ENCODE assay signal across 27 cellular contexts in the genomic region with DNA sequence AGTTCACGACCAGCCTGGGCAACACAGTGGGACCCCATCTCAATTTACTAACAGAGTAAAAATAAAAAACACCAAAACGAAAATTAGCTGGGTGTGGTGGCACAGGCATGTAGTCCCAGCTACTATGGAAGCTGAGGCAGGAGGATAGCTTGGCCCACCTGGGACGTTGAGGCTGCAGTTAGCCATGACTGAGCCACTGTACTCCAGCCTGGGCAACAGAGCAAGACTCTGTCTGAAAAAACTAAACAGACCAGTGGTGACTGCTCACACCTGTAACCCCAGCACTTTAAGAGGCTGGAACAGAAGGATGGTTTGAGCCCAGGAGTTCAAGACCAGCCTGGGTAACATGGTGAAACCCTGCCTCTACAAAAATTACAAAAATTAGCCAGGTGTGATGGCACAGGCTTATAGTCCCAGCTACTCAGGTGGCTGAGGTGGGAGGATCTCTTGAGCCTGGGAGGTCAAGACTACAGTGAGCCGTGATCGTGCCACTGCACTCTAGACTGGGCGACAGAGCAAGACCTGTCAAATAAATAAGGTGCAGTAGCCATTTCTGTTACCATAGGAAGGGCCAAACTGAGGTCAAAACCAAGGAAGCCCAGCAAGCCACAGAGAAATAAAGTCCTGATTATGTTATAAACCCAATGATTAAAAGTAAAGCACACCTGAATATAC. TPM values are rescaled to one million over a fixed set of nuclear protein-coding genes. Genes with fewer than 3 reads are reported as not detected.
DNase-seq lines count a peak whose midpoint lies in the region; ATAC-seq and TF ChIP-seq lines count a peak whose summit lies in the region.
"Had no signal": no experiment of that assay in that cellular context is flagged by ENCODE, and none has a peak within 500 bp of the region (broad histone marks: within the 10 kb centered on the region; RNA-seq: fewer than 3 reads in every experiment).

No MANE protein-coding gene starts in this region.

- H4K20me1 ChIP-seq in OCI-LY1 (ENCODE audit: insufficient read depth, low read length), result no peaks in the 10 kb centered on the region

- DNase-seq in activated naive CD8-positive, alpha-beta T cell treated with anti-CD3 and anti-CD28 coated beads, Interleukin-2, amount 10 ng/mL, durations not matched to agents 7 days and 5 days, result no peak
- DNase-seq in activated naive CD8-positive, alpha-beta T cell treated with anti-CD3 and anti-CD28 coated beads, Interleukin-2, amount 50 U/mL, for 24 hours, result no peak
- DNase-seq in endodermal cell (peak; percentile 28), sciatic nerve (ENCODE audit: low spot score) (peak; percentile 15), cerebellum (ENCODE audit: low spot score) (no peak), 8988T (no peak)
- DNase-seq: activated CD4-positive, alpha-beta T cell treated with anti-CD3 and anti-CD28 coated beads, Interleukin-2, amount 50 U/mL, for 48 hours; activated CD8-positive, alpha-beta memory T cell treated with anti-CD3 and anti-CD28 coated beads, Interleukin-2, amount 50 U/mL, for 48 hours; activated effector memory CD4-positive, alpha-beta T cell treated with Interleukin-2 at 50 U/mL for 16 hours; AML-193; effector CD4-positive, alpha-beta T cell; H7; IMR-90; mammary epithelial cell; NCI-H1048; NCI-H1694; NCI-H510A; PC-3; SHP77; sigmoid colon; stimulated activated CD4-positive, alpha-beta T cell treated with anti-CD3 and anti-CD28 coated beads, Interleukin-4, amount 100 ng/mL, for 4 hours; T-helper 9 cell; uterus had no signal

- TF ChIP-seq CTCF in OCI-LY1 (IDR thresholded peaks at IDR 0.05; ENCODE audit: low read length) (no peak), endodermal cell (conservative IDR thresholded peaks at IDR 0.05) (no peak)

- H3K4me1 ChIP-seq in OCI-LY1 (ENCODE audit: insufficient read depth, low read length, severe bottlenecking), result peaks cover 67% of the 10 kb centered on the region
- H3K4me1 ChIP-seq in endodermal cell (ENCODE audit: control insufficient read depth, insufficient read depth, low read length), result no peaks in the 10 kb centered on the region

- H3K27ac ChIP-seq in OCI-LY1 (ENCODE audit: low read depth, low read length, poor library complexity, severe bottlenecking), result peak overlapping the region; percentile 75
- no peak overlapping the region for H3K27ac ChIP-seq in endodermal cell (ENCODE audit: low read depth, low read length)
- H3K27ac ChIP-seq: sigmoid colon, uterus had no signal

- H3K9me3 ChIP-seq in OCI-LY1 (ENCODE audit: low read length), result no peaks in the 10 kb centered on the region
- H3K9me3 ChIP-seq in endodermal cell (ENCODE audit: control insufficient read depth, low read length), result no peaks in the 10 kb centered on the region
- H3K9me3 ChIP-seq: A549, sigmoid colon, uterus had no signal

- peak overlapping the region; percentile 38 for H3K27ac Mint-ChIP-seq in activated naive CD8-positive, alpha-beta T cell treated with anti-CD3 and anti-CD28 coated beads, Interleukin-2, amount 10 ng/mL, durations not matched to agents 7 days and 5 days
- no peak overlapping the region for H3K27ac Mint-ChIP-seq in activated naive CD8-positive, alpha-beta T cell treated with anti-CD3 and anti-CD28 coated beads, Interleukin-2, amount 50 U/mL, for 24 hours
- H3K27ac Mint-ChIP-seq in endodermal cell, result peak overlapping the region; percentile 10

- no peaks in the 10 kb centered on the region for H3K9me2 ChIP-seq in OCI-LY1 (ENCODE audit: low read depth, low read length)

- no peak for ATAC-seq in activated naive CD8-positive, alpha-beta T cell treated with anti-CD3 and anti-CD28 coated beads, Interleukin-2, amount 10 ng/mL, durations not matched to agents 7 days and 5 days (ENCODE audit: low read depth)
- no peak for ATAC-seq in activated naive CD8-positive, alpha-beta T cell treated with anti-CD3 and anti-CD28 coated beads, Interleukin-2, amount 50 U/mL, for 24 hours
- ATAC-seq in sciatic nerve (no peak), GM18502 (IDR thresholded peaks at IDR 0.05; ENCODE audit: poor library complexity, unreplicated experiment) (no peak)
- ATAC-seq: A549; PC-3; stimulated activated memory B cell treated with anti-CD40 and anti-IgM and Interleukin-4, amounts not matched to agents 10 μg/mL and 1 μg/mL and 100 μg/mL, for 72 hours had no signal

- 95 to 97% methylated on average over 5 to 6 of the region's 6 CpGs for WGBS in endodermal cell (ENCODE audit: insufficient coverage in 1 of 2, insufficient read length in 1 of 2), 2 experiments

- no peaks in the 10 kb centered on the region for H3K9me3 Mint-ChIP-seq in activated naive CD8-positive, alpha-beta T cell treated with anti-CD3 and anti-CD28 coated beads, Interleukin-2, amount 10 ng/mL, durations not matched to agents 7 days and 5 days
- H3K9me3 Mint-ChIP-seq in activated naive CD8-positive, alpha-beta T cell treated with anti-CD3 and anti-CD28 coated beads, Interleukin-2, amount 50 U/mL, for 24 hours, result no peaks in the 10 kb centered on the region
- no peaks in the 10 kb centered on the region for H3K9me3 Mint-ChIP-seq in endodermal cell
- H3K9me3 Mint-ChIP-seq: stimulated activated memory B cell treated with anti-CD40 and anti-IgM and Interleukin-4, amounts not matched to agents 10 μg/mL and 1 μg/mL and 100 μg/mL, for 72 hours had no signal

- no peak overlapping the region for H2AFZ ChIP-seq in OCI-LY1 (ENCODE audit: low read length)

- POLR2A ChIA-PET in activated naive CD8-positive, alpha-beta T cell treated with anti-CD3 and anti-CD28 coated beads, Interleukin-2, amount 10 ng/mL, durations not matched to agents 7 days and 5 days (lab: Charles Lee), result no interaction called here

- no peaks in the 10 kb centered on the region for H3F3A ChIP-seq in OCI-LY1 (ENCODE audit: insufficient read depth, low read length)

- H3K36me3 Mint-ChIP-seq in activated naive CD8-positive, alpha-beta T cell treated with anti-CD3 and anti-CD28 coated beads, Interleukin-2, amount 10 ng/mL, durations not matched to agents 7 days and 5 days, result peaks cover 28% of the 10 kb centered on the region
- H3K36me3 Mint-ChIP-seq in activated naive CD8-positive, alpha-beta T cell treated with anti-CD3 and anti-CD28 coated beads, Interleukin-2, amount 50 U/mL, for 24 hours (ENCODE audit: low read depth), result peaks cover 13% of the 10 kb centered on the region
- H3K36me3 Mint-ChIP-seq in endodermal cell (ENCODE audit: low read depth), result peaks cover 15% of the 10 kb centered on the region

- H3K27me3 Mint-ChIP-seq in activated naive CD8-positive, alpha-beta T cell treated with anti-CD3 and anti-CD28 coated beads, Interleukin-2, amount 10 ng/mL, durations not matched to agents 7 days and 5 days, result no peaks in the 10 kb centered on the region
- H3K27me3 Mint-ChIP-seq in activated naive CD8-positive, alpha-beta T cell treated with anti-CD3 and anti-CD28 coated beads, Interleukin-2, amount 50 U/mL, for 24 hours, result no peaks in the 10 kb centered on the region
- H3K27me3 Mint-ChIP-seq in endodermal cell (ENCODE audit: insufficient read depth), result no peaks in the 10 kb centered on the region
- H3K27me3 Mint-ChIP-seq: stimulated activated memory B cell treated with anti-CD40 and anti-IgM and Interleukin-4, amounts not matched to agents 10 μg/mL and 1 μg/mL and 100 μg/mL, for 72 hours had no signal

- H3K4me2 ChIP-seq in OCI-LY1 (ENCODE audit: low read length), result no peak overlapping the region

- H3K4me1 Mint-ChIP-seq in activated naive CD8-positive, alpha-beta T cell treated with anti-CD3 and anti-CD28 coated beads, Interleukin-2, amount 10 ng/mL, durations not matched to agents 7 days and 5 days, result peaks cover 15% of the 10 kb centered on the region
- peaks cover 61% of the 10 kb centered on the region for H3K4me1 Mint-ChIP-seq in activated naive CD8-positive, alpha-beta T cell treated with anti-CD3 and anti-CD28 coated beads, Interleukin-2, amount 50 U/mL, for 24 hours
- peaks cover 2% of the 10 kb centered on the region for H3K4me1 Mint-ChIP-seq in endodermal cell

- intact Hi-C loops in sciatic nerve (cut with DNase I), result no loop called here

- H3K36me3 ChIP-seq in OCI-LY1 (ENCODE audit: insufficient read depth, low read length) (peaks cover 24% of the 10 kb centered on the region), endodermal cell (ENCODE audit: control insufficient read depth, insufficient read depth, low read length) (no peaks in the 10 kb centered on the region)
- H3K36me3 ChIP-seq: sigmoid colon, uterus had no signal

- H3K27me3 ChIP-seq in OCI-LY1 (ENCODE audit: insufficient read depth, low read length) (no peaks in the 10 kb centered on the region), endodermal cell (ENCODE audit: control insufficient read depth, insufficient read depth, low read length, poor library complexity, severe bottlenecking) (no peaks in the 10 kb centered on the region)
- H3K27me3 ChIP-seq: sigmoid colon, uterus had no signal

- no peak overlapping the region for H3K4me3 Mint-ChIP-seq in activated naive CD8-positive, alpha-beta T cell treated with anti-CD3 and anti-CD28 coated beads, Interleukin-2, amount 10 ng/mL, durations not matched to agents 7 days and 5 days
- H3K4me3 Mint-ChIP-seq in activated naive CD8-positive, alpha-beta T cell treated with anti-CD3 and anti-CD28 coated beads, Interleukin-2, amount 50 U/mL, for 24 hours, result no peak overlapping the region
- H3K4me3 Mint-ChIP-seq in endodermal cell, result no peak overlapping the region
- H3K4me3 Mint-ChIP-seq: stimulated activated memory B cell treated with anti-CD40 and anti-IgM and Interleukin-4, amounts not matched to agents 10 μg/mL and 1 μg/mL and 100 μg/mL, for 72 hours had no signal

- no peak overlapping the region; the same call in 1 of the 2 replicates for H3K9ac ChIP-seq in OCI-LY1 (ENCODE audit: low read length)
- no peak overlapping the region for H3K9ac ChIP-seq in endodermal cell (ENCODE audit: extremely low read depth, low read length, poor library complexity, severe bottlenecking)

- no peak overlapping the region for H3K4me3 ChIP-seq in OCI-LY1 (ENCODE audit: low read depth, low read length, poor library complexity, severe bottlenecking)
- no peak overlapping the region for H3K4me3 ChIP-seq in endodermal cell (ENCODE audit: low read length)
- H3K4me3 ChIP-seq: A549, sigmoid colon, uterus had no signal

- H3K79me2 ChIP-seq in OCI-LY1 (ENCODE audit: insufficient read depth, low read length), result peaks cover 100% of the 10 kb centered on the region

RNA-seq across cellular contexts. Expression of a gene that starts 14.0 kb away (rescaled TPM):
- total RNA-seq in activated naive CD8-positive, alpha-beta T cell treated with anti-CD3 and anti-CD28 coated beads, Interleukin-2, amount 10 ng/mL, durations not matched to agents 7 days and 5 days, result 100 to 1,000 TPM; 109 to 111 TPM
- total RNA-seq in endodermal cell, result 100 to 1,000 TPM; 105 to 120 TPM
- polyA plus RNA-seq in endodermal cell (2013, experiment 1 of 2), result 66.8 TPM
- polyA plus RNA-seq in endodermal cell (2013, experiment 2 of 2), result 68.2 TPM
- total RNA-seq in sciatic nerve, result 154 TPM
- total RNA-seq in cerebellum, result 246 TPM

Comparison
In these comparisons a context has a peak if more than half of its experiments do, and no peak if none do; other contexts are left out.
1. DNase-seq: peak in endodermal cell (single experiment) and sciatic nerve (single experiment); none in activated naive CD8-positive, alpha-beta T cell treated with anti-CD3 and anti-CD28 coated beads, Interleukin-2, amount 10 ng/mL, durations not matched to agents 7 days and 5 days (single experiment), activated naive CD8-positive, alpha-beta T cell treated with anti-CD3 and anti-CD28 coated beads, Interleukin-2, amount 50 U/mL, for 24 hours (single experiment), cerebellum (single experiment) and 8988T (single experiment).